Comparison of ENCODE assay signal across 8 cellular contexts in the genomic region with DNA sequence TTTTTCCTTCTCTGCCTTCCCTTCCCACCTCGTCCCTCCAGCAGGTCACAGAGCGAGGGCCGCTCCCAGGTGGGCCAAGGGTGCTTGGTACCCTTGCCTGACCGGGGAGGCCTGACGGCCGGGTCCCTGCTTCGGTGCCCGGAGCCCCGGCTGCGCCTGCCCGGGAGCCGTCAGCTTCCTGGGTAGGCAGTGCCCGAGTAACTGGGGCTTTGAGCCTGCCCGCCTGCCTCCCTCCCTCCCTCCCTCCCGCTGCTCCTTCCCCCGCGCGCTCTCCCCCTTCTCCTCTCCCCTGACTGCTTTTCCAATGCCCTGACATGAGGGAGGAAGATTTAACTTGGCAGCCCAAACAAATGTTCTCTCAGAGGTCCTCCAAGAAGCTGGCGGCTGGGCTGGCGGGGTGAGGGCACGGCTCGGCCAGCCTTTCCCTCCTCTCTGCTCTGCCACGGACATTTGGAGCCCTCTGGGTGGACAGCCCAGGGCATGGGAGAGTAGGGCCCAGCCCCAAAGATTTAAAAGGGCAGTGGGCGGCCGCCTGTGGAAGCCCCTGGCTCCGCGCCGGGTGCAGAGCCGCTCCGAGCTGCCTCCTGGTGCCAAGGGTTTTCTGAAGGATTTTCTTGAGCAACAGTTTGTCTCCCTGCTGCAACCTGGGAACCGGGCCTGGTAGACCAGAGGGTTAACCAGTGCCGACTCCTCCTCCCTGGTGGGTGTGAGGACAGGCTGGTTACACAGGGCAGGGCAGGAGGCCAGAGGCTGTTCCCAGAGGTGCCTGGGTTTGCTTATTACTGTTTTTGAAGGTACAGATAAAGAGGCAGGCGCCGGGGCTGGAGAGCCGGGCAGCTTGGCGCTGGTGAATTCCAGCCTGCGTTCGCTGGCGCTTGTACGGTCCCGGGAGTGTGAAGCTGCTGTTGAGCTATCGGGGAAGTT. TPM values are rescaled to one million over a fixed set of nuclear protein-coding genes. Genes with fewer than 3 reads are reported as not detected.
DNase-seq lines count a peak whose midpoint lies in the region; ATAC-seq and TF ChIP-seq lines count a peak whose summit lies in the region.

No MANE protein-coding gene starts in this region.

- peak; percentile 64 for ATAC-seq in mucosa of descending colon
- ATAC-seq in HG03442 (IDR thresholded peaks at IDR 0.05; ENCODE audit: unreplicated experiment): no peak

- H3K9me3 ChIP-seq in esophagus squamous epithelium (no peaks in the 10 kb centered on the region), mucosa of descending colon (no peaks in the 10 kb centered on the region), thymus (ENCODE audit: control insufficient read depth) (no peaks in the 10 kb centered on the region)

- H3K36me3 ChIP-seq in esophagus squamous epithelium: no peaks in the 10 kb centered on the region
- H3K36me3 ChIP-seq in mucosa of descending colon (ENCODE audit: low read depth): no peaks in the 10 kb centered on the region
- H3K36me3 ChIP-seq in thymus (ENCODE audit: control insufficient read depth, insufficient read depth): no peaks in the 10 kb centered on the region

- H3K4me3 Mint-ChIP-seq in activated CD4-positive, alpha-beta memory T cell treated with anti-CD3 and anti-CD28 coated beads for 36 hours: peak overlapping the region; percentile 66

- intact Hi-C loops in activated CD4-positive, alpha-beta memory T cell treated with anti-CD3 and anti-CD28 coated beads for 36 hours (cut with micrococcal nuclease): no loop called here
- intact Hi-C loops in esophagus squamous epithelium (cut with DNase I): no loop called here
- intact Hi-C loops in mucosa of descending colon (cut with DNase I, micrococcal nuclease): loop anchor here (10.0 kb wide), 1 partner anchor 124 kb away; no protein-coding TSS in a partner anchor

- no peaks in the 10 kb centered on the region for H3K9me3 Mint-ChIP-seq in activated CD4-positive, alpha-beta memory T cell treated with anti-CD3 and anti-CD28 coated beads for 36 hours

- CTCF ChIA-PET in activated CD4-positive, alpha-beta memory T cell treated with anti-CD3 and anti-CD28 coated beads for 36 hours (lab: Charles Lee): interaction anchor here (0.7 to 1.9 kb wide), 2 partner anchors 125 kb away, joined by 3 to 7 read pairs; no protein-coding TSS in a partner anchor

- peak overlapping the region; percentile 87 for H3K4me3 ChIP-seq in NB4 (ENCODE audit: low read depth, low read length)
- H3K4me3 ChIP-seq in esophagus squamous epithelium: peak overlapping the region; percentile 84 to 96 (median 86)
- peak overlapping the region; percentile 97 for H3K4me3 ChIP-seq in mucosa of descending colon
- peak overlapping the region; percentile 93 for H3K4me3 ChIP-seq in thymus (ENCODE audit: low read length)

- TF ChIP-seq POLR2A in NB4 (IDR thresholded peaks at IDR 0.05; ENCODE audit: extremely low read depth, insufficient read length) (no peak), esophagus squamous epithelium (IDR thresholded peaks at IDR 0.05) (peak in 3 of 4 donors; percentile 57 to 63 (median 60))

- peaks cover 23% of the 10 kb centered on the region for H3K4me1 Mint-ChIP-seq in activated CD4-positive, alpha-beta memory T cell treated with anti-CD3 and anti-CD28 coated beads for 36 hours (ENCODE audit: low read depth)

- no peak overlapping the region for H3K27ac Mint-ChIP-seq in activated CD4-positive, alpha-beta memory T cell treated with anti-CD3 and anti-CD28 coated beads for 36 hours

- H3K27me3 ChIP-seq in esophagus squamous epithelium (no peaks in the 10 kb centered on the region), thymus (ENCODE audit: control insufficient read depth, insufficient read depth) (no peaks in the 10 kb centered on the region)

- 1 to 12% methylated on average over 8 to 13 of the region's 42 CpGs for whole genome bisulfite sequencing in esophagus squamous epithelium, 2 donors
- 1% methylated on average over 42 of the region's 42 CpGs for WGBS in thymus

- TF ChIP-seq CTCF in NB4 (IDR thresholded peaks at IDR 0.05; ENCODE audit: low read depth, low read length): no peak
- TF ChIP-seq CTCF in esophagus squamous epithelium (IDR thresholded peaks at IDR 0.05): peak in 1 of 6 experiments; percentile 7
- no peak for TF ChIP-seq CTCF in mucosa of descending colon (IDR thresholded peaks at IDR 0.05)

- POLR2A ChIA-PET in activated CD4-positive, alpha-beta memory T cell treated with anti-CD3 and anti-CD28 coated beads for 36 hours (lab: Charles Lee): interaction anchor here (1.5 kb wide), 1 partner anchor 23 kb away, joined by 3 read pairs; no protein-coding TSS in a partner anchor

- no peaks in the 10 kb centered on the region for H3K36me3 Mint-ChIP-seq in activated CD4-positive, alpha-beta memory T cell treated with anti-CD3 and anti-CD28 coated beads for 36 hours

- DNase-seq in NCI-H1417 (lab: John Stamatoyannopoulos, UW): peak; percentile 7 to 67 (median 60)
- no peak for DNase-seq in NCI-H1417 treated with DMSO at 0.1 percent for 48 hours (lab: John Stamatoyannopoulos, UW)
- peak; percentile 74 for DNase-seq in NB4 (ENCODE audit: low read depth)
- peak; percentile 42 for DNase-seq in activated CD4-positive, alpha-beta memory T cell treated with anti-CD3 and anti-CD28 coated beads for 36 hours
- peak; percentile 53 for DNase-seq in esophagus squamous epithelium (lab: John Stamatoyannopoulos, UW)
- peak; percentile 90 to 94 (median 93) for DNase-seq in mucosa of descending colon

- H3K27ac ChIP-seq in esophagus squamous epithelium: peak overlapping the region; percentile 97 to 100 (median 98)
- peak overlapping the region; percentile 64 for H3K27ac ChIP-seq in thymus (ENCODE audit: low read depth)

- no peaks in the 10 kb centered on the region for H3K27me3 Mint-ChIP-seq in activated CD4-positive, alpha-beta memory T cell treated with anti-CD3 and anti-CD28 coated beads for 36 hours

- H3K4me1 ChIP-seq in esophagus squamous epithelium: peaks cover 54 to 74% (median 59%) of the 10 kb centered on the region in 3 donors
- H3K4me1 ChIP-seq in mucosa of descending colon (ENCODE audit: low read depth): peaks cover 59% of the 10 kb centered on the region
- H3K4me1 ChIP-seq in thymus (ENCODE audit: control insufficient read depth, insufficient read depth, low read length): peaks cover 14% of the 10 kb centered on the region

RNA-seq across cellular contexts. Expression of gene ZMIZ1, which starts 2.1 kb away (rescaled TPM):
- total RNA-seq in activated CD4-positive, alpha-beta memory T cell treated with anti-CD3 and anti-CD28 coated beads for 36 hours: 10 to 100 TPM; 28.5 to 29.2 TPM
- total RNA-seq in esophagus squamous epithelium (10 to 100 TPM; 28.2 to 79.5 (median 40.4) TPM), mucosa of descending colon (100 to 1,000 TPM in 1 of 3 donors, 10 to 100 TPM in 2; 61.4 to 103 (median 89.1) TPM)
- polyA plus RNA-seq in thymus: 14.2 TPM

Comparison
In these comparisons a context has a peak if more than half of its experiments do, and no peak if none do; other contexts are left out.
1. intact Hi-C loops: an anchor here in mucosa of descending colon (10.0 kb wide); none called in activated CD4-positive, alpha-beta memory T cell treated with anti-CD3 and anti-CD28 coated beads for 36 hours and esophagus squamous epithelium.